ENCODE assay signal across 8 cellular contexts in the genomic region with DNA sequence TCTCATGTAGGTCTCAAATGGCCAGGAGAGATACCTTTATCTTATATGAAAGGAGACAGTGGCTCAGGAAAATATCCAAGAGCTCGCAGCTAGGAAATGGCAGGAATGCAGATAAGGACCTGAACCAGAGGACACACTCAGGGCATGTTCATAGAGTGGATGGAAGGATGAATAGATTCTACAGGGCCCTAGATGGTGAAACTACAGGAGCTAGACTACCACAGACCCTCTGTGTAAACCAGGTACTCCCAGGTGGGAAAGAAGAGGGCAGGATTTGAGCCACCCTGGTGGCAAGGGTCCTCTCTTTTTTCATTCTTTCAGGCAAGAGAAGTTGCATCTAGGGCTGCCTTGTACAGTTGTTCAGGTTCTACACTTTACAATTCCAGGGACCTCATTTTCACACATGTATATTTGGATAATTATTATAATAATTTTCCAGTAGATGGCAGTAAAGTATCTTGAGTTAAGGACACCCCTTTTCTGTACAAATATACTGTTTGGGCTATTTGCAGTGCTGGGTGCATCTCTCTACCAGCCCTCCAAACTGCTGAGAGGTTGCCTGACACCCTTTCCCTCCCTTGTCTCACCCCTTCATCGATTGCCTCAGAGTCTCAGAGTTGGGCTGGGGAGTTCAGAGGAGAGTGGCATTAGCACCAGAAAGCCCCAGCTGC. TPM values are rescaled to one million over a fixed set of nuclear protein-coding genes. Genes with fewer than 3 reads are reported as not detected.
DNase-seq lines count a peak whose midpoint lies in the region; ATAC-seq and TF ChIP-seq lines count a peak whose summit lies in the region.

No MANE protein-coding gene starts in this region.

- no peak overlapping the region for H3K27ac ChIP-seq in RWPE1

- POLR2A ChIA-PET in RWPE1 (lab: Yijun Ruan, JAX; ENCODE audit: low non-redundant PET), result no interaction called here

- peak; percentile 24 for DNase-seq in DMS 273 treated with DMSO at 0.1 percent for 48 hours (lab: John Stamatoyannopoulos, UW)
- peak; percentile 57 for DNase-seq in RWPE1 (ENCODE audit: low spot score)
- peak; percentile 49 for DNase-seq in fibroblast of the aortic adventitia (ENCODE audit: low read depth)
- no peak for DNase-seq in stimulated activated CD4-positive, alpha-beta T cell treated with anti-CD3 and anti-CD28 coated beads, Interleukin-2, amount 100 ng/mL, for 24 hours
- no peak for DNase-seq in activated T-cell treated with anti-CD3 and anti-CD28 coated beads for 4 hours

- H3K4me3 ChIP-seq in fibroblast of the aortic adventitia (ENCODE audit: low read depth, low read length), result no peak overlapping the region

- peak; percentile 24; the same call in 1 of the 2 replicates for TF ChIP-seq CTCF in LNCAP (IDR thresholded peaks at IDR 0.05)
- TF ChIP-seq CTCF in RWPE1 (conservative IDR thresholded peaks at IDR 0.05; ENCODE audit: low read depth), result 0 out of 2 replicates have a peak, but pooled peaks have one; percentile 8
- no peak for TF ChIP-seq CTCF in fibroblast of the aortic adventitia (IDR thresholded peaks at IDR 0.05; ENCODE audit: insufficient read depth, low read length)

- CTCF ChIA-PET in RWPE1 (lab: Yijun Ruan, JAX), result interaction anchor here (0.5 to 3.6 kb wide), 19 partner anchors 10 to 276 kb away, joined by 3 to 41 read pairs (median 4); no protein-coding TSS in a partner anchor

- ATAC-seq in HG03521 (IDR thresholded peaks at IDR 0.05; ENCODE audit: unreplicated experiment) (no peak), GM19351 (IDR thresholded peaks at IDR 0.05; ENCODE audit: unreplicated experiment) (no peak)

RNA-seq across cellular contexts. Expression of a gene that starts 10.5 kb away (rescaled TPM):
- not detected in 2 replicates for total RNA-seq in fibroblast of the aortic adventitia (ENCODE audit: low replicate concordance)

RNA-seq across cellular contexts. Expression of a gene that starts 29.5 kb away (rescaled TPM):
- 1.9 TPM in 1 of 2 replicates, not detected in the other for total RNA-seq in fibroblast of the aortic adventitia (ENCODE audit: low replicate concordance)

RNA-seq across cellular contexts. Expression of a gene that starts 54.0 kb away (rescaled TPM):
- 5.2 and 13.9 TPM in 2 replicates for total RNA-seq in fibroblast of the aortic adventitia (ENCODE audit: low replicate concordance)

Comparison
In these comparisons a context has a peak if more than half of its experiments do, and no peak if none do; other contexts are left out.
1. DNase-seq: peak in DMS 273 treated with DMSO at 0.1 percent for 48 hours (single experiment), RWPE1 (single experiment) and fibroblast of the aortic adventitia (single experiment); none in stimulated activated CD4-positive, alpha-beta T cell treated with anti-CD3 and anti-CD28 coated beads, Interleukin-2, amount 100 ng/mL, for 24 hours (0 of 2) and activated T-cell treated with anti-CD3 and anti-CD28 coated beads for 4 hours (single experiment).